ENCODE assay signal across 10 cellular contexts in the genomic region with DNA sequence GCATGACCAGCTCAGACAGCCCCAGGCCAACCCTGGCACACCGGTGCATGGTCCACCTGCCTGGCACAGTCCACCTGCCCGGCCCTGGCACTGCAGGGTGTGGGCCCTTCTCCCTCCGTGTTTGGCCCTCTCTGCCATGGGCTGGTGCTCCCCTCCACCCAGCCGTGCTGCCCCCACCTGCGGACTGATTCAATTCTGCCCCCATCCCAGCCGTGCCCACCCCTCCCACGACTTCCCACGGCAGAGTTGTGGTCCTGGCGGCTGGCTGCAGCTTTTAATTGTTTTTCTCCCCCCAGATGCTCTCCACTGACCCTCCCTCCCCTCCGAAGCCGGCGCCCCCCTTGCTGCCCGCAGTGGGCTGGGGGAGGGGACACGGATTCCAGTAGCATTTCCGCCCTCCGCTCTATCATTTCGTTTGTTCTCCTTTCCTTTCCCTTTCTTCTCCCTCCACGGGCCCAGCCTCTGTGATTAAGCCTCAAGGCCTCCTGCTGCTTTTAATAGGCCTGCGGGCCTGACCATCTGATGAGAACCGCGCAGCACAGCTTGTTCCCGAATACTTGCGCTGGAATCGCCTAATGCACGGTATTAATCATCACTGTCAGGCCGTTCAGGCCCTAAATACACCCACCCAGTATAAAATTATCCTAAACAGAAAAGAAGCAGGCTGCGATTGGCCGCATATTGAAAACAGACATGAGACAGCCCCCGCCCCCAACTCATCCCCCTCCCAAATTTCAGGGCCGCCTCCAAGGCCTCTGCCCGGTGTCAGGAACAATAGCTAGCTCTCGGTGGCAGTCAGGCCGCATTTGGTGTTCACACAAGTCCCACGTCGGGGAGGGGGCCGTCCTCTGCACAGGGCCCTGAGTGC.
DNase-seq lines count a peak whose midpoint lies in the region; ATAC-seq and TF ChIP-seq lines count a peak whose summit lies in the region.
"Had no signal": no experiment of that assay in that cellular context is flagged by ENCODE, and none has a peak within 500 bp of the region (broad histone marks: within the 10 kb centered on the region; RNA-seq: fewer than 3 reads in every experiment).

No MANE protein-coding gene starts in this region.

- H3K36me3 Mint-ChIP-seq in brain, result no peaks in the 10 kb centered on the region
- H3K36me3 Mint-ChIP-seq: natural killer cell treated with Interleukin-12 subunit alpha and Interleukin-12 subunit beta and Interleukin-15 and Interleukin-18, amount 100 ng/mL, for 72 hours had no signal

- H3K4me1 Mint-ChIP-seq in brain, result peaks cover 84% of the 10 kb centered on the region

- H3K27ac ChIP-seq in stomach, result peak overlapping the region; percentile 60 to 94 (median 87)
- no peak overlapping the region for H3K27ac ChIP-seq in foreskin keratinocyte

- H3K9me3 Mint-ChIP-seq in brain, result no peaks in the 10 kb centered on the region
- H3K9me3 Mint-ChIP-seq: central memory CD8-positive, alpha-beta T cell; natural killer cell treated with Interleukin-12 subunit alpha and Interleukin-12 subunit beta and Interleukin-15 and Interleukin-18, amount 100 ng/mL, for 72 hours had no signal

- peak overlapping the region; percentile 95 to 98 (median 97) for H3K27ac Mint-ChIP-seq in brain
- H3K27ac Mint-ChIP-seq: natural killer cell treated with Interleukin-12 subunit alpha and Interleukin-12 subunit beta and Interleukin-15 and Interleukin-18, amount 100 ng/mL, for 72 hours had no signal

- intact Hi-C loops in stomach (cut with DNase I; ENCODE audit: low total_unique reads), result no loop called here

- peak; percentile 87 for TF ChIP-seq EP300 in stomach (IDR thresholded peaks at IDR 0.05)

- H3K27me3 ChIP-seq in H7 (ENCODE audit: control insufficient read depth, insufficient read depth, low read length) (no peaks in the 10 kb centered on the region), stomach (peaks cover 0 to 13% (median 0%) of the 10 kb centered on the region in 3 donors), foreskin keratinocyte (no peaks in the 10 kb centered on the region)

- H3K4me3 ChIP-seq in H7 (ENCODE audit: insufficient read depth, low read depth, low read length) (peak overlapping the region; percentile 5; the same call in 1 of the 2 replicates), stomach (peak overlapping the region; percentile 2 to 24 (median 14))

- ATAC-seq in foreskin keratinocyte, result no peak
- ATAC-seq in SK-N-SH treated with all-trans-retinoic acid at 6 μM for 48 hours, result no peak
- ATAC-seq: natural killer cell treated with Interleukin-12 subunit alpha and Interleukin-12 subunit beta and Interleukin-15 and Interleukin-18, amount 100 ng/mL, for 72 hours had no signal

- TF ChIP-seq POLR2A in stomach (IDR thresholded peaks at IDR 0.05), result no peak

- peak; percentile 92 for DNase-seq in H7
- peak; percentile 9 for DNase-seq in kidney tubule cell (ENCODE audit: low spot score)
- DNase-seq in stomach, result no peak
- no peak for DNase-seq in cerebellar nuclear complex (lab: John Stamatoyannopoulos, UW)
- DNase-seq in effector CD8-positive, alpha-beta T cell (lab: John Stamatoyannopoulos, UW), result no peak
- DNase-seq in foreskin keratinocyte, result no peak

- no peaks in the 10 kb centered on the region for H3K9me3 ChIP-seq in stomach

- H3K27me3 Mint-ChIP-seq in brain, result no peaks in the 10 kb centered on the region
- H3K27me3 Mint-ChIP-seq: central memory CD8-positive, alpha-beta T cell had no signal

- H3K36me3 ChIP-seq in H7 (replicated peaks; ENCODE audit: control insufficient read depth, insufficient read depth, low read length) (no peaks in the 10 kb centered on the region), stomach (no peaks in the 10 kb centered on the region)

- peak overlapping the region; percentile 64 to 83 (median 74) for H3K4me3 Mint-ChIP-seq in brain
- H3K4me3 Mint-ChIP-seq: central memory CD8-positive, alpha-beta T cell; natural killer cell treated with Interleukin-12 subunit alpha and Interleukin-12 subunit beta and Interleukin-15 and Interleukin-18, amount 100 ng/mL, for 72 hours had no signal

- no peak for TF ChIP-seq CTCF in brain (conservative IDR thresholded peaks at IDR 0.05)
- no peak for TF ChIP-seq CTCF in stomach (IDR thresholded peaks at IDR 0.05)
- TF ChIP-seq CTCF in foreskin keratinocyte (conservative IDR thresholded peaks at IDR 0.05), result no peak

- WGBS in stomach, 5 donors, result 28 to 58% (median 47%) methylated on average over 31 to 36 of the region's 36 CpGs

- peaks cover 77 to 99% (median 84%) of the 10 kb centered on the region in 4 donors for H3K4me1 ChIP-seq in stomach
- H3K4me1 ChIP-seq in foreskin keratinocyte, result no peaks in the 10 kb centered on the region

TF ChIP-seq in SK-N-SH treated with all-trans-retinoic acid at 6 μM for 48 hours, 23 proteins besides CTCF, POLR2A, EP300 and RAD21:
- TF ChIP-seq, protein P1, sequence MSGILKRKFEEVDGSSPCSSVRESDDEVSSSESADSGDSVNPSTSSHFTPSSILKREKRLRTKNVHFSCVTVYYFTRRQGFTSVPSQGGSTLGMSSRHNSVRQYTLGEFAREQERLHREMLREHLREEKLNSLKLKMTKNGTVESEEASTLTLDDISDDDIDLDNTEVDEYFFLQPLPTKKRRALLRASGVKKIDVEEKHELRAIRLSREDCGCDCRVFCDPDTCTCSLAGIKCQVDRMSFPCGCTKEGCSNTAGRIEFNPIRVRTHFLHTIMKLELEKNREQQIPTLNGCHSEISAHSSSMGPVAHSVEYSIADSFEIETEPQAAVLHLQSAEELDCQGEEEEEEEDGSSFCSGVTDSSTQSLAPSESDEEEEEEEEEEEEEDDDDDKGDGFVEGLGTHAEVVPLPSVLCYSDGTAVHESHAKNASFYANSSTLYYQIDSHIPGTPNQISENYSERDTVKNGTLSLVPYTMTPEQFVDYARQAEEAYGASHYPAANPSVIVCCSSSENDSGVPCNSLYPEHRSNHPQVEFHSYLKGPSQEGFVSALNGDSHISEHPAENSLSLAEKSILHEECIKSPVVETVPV (CRISPR knock-in tag; IDR thresholded peaks at IDR 0.05), result no peak
- TF ChIP-seq OSR1 (CRISPR knock-in tag; IDR thresholded peaks at IDR 0.05), result no peak
- no peak for TF ChIP-seq CSDC2 (CRISPR knock-in tag; IDR thresholded peaks at IDR 0.05)
- TF ChIP-seq, protein P2, sequence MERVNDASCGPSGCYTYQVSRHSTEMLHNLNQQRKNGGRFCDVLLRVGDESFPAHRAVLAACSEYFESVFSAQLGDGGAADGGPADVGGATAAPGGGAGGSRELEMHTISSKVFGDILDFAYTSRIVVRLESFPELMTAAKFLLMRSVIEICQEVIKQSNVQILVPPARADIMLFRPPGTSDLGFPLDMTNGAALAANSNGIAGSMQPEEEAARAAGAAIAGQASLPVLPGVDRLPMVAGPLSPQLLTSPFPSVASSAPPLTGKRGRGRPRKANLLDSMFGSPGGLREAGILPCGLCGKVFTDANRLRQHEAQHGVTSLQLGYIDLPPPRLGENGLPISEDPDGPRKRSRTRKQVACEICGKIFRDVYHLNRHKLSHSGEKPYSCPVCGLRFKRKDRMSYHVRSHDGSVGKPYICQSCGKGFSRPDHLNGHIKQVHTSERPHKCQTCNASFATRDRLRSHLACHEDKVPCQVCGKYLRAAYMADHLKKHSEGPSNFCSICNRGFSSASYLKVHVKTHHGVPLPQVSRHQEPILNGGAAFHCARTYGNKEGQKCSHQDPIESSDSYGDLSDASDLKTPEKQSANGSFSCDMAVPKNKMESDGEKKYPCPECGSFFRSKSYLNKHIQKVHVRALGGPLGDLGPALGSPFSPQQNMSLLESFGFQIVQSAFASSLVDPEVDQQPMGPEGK (CRISPR knock-in tag; IDR thresholded peaks at IDR 0.05; ENCODE audit: borderline replicate concordance), result no peak
- no peak for TF ChIP-seq ZFP3 (CRISPR knock-in tag; IDR thresholded peaks at IDR 0.05)
- TF ChIP-seq TOX (CRISPR knock-in tag; IDR thresholded peaks at IDR 0.05; ENCODE audit: borderline replicate concordance), result no peak
- TF ChIP-seq, protein P3, sequence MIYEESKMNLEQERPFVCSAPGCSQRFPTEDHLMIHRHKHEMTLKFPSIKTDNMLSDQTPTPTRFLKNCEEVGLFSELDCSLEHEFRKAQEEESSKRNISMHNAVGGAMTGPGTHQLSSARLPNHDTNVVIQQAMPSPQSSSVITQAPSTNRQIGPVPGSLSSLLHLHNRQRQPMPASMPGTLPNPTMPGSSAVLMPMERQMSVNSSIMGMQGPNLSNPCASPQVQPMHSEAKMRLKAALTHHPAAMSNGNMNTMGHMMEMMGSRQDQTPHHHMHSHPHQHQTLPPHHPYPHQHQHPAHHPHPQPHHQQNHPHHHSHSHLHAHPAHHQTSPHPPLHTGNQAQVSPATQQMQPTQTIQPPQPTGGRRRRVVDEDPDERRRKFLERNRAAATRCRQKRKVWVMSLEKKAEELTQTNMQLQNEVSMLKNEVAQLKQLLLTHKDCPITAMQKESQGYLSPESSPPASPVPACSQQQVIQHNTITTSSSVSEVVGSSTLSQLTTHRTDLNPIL (CRISPR knock-in tag; IDR thresholded peaks at IDR 0.05; ENCODE audit: low read depth), result no peak
- TF ChIP-seq ESRRG (CRISPR knock-in tag; IDR thresholded peaks at IDR 0.05), result no peak
- TF ChIP-seq ZFP30 (CRISPR knock-in tag; IDR thresholded peaks at IDR 0.05), result no peak
- TF ChIP-seq BACH2 (CRISPR knock-in tag; IDR thresholded peaks at IDR 0.05; ENCODE audit: borderline replicate concordance), result no peak
- no peak for TF ChIP-seq ZNF8 (CRISPR knock-in tag; IDR thresholded peaks at IDR 0.05)
- TF ChIP-seq GLIS3 (CRISPR knock-in tag; IDR thresholded peaks at IDR 0.05), result no peak
- TF ChIP-seq ZC3H10 (CRISPR knock-in tag; IDR thresholded peaks at IDR 0.05), result no peak
- TF ChIP-seq ISL1 (CRISPR knock-in tag; IDR thresholded peaks at IDR 0.05), result no peak

Comparison
In these comparisons a context has a peak if more than half of its experiments do, and no peak if none do; other contexts are left out.
1. DNase-seq: peak in H7 (single experiment) and kidney tubule cell (single experiment); none in stomach (single experiment), cerebellar nuclear complex (0 of 2), effector CD8-positive, alpha-beta T cell (single experiment) and foreskin keratinocyte (0 of 2).